ENCODE assay signal across 16 cellular contexts in genomic region chr2:9481257-9481922, GRCh38. TPM values are rescaled to one million over a fixed set of nuclear protein-coding genes. Genes with fewer than 3 reads are reported as not detected.
DNase-seq lines count a peak whose midpoint lies in the region; ATAC-seq, FAIRE-seq and TF ChIP-seq lines count a peak whose summit lies in the region.
"Had no signal": no experiment of that assay in that cellular context is flagged by ENCODE, and none has a peak within 500 bp of the region (broad histone marks: within the 10 kb centered on the region; RNA-seq: fewer than 3 reads in every experiment).

No MANE protein-coding gene starts in this region.

- peak overlapping the region in 7 of 10 donors; percentile 19 to 70 (median 27) for H3K27ac Mint-ChIP-seq in naive thymus-derived CD8-positive, alpha-beta T cell
- H3K27ac Mint-ChIP-seq: activated CD4-positive, alpha-beta memory T cell treated with anti-CD3 and anti-CD28 coated beads, Interleukin-2, amount 10 ng/mL, durations not matched to agents 7 days and 5 days had no signal

- H3K4me3 ChIP-seq in choroid plexus epithelial cell (ENCODE audit: low read depth, low read length) = no peak overlapping the region
- H3K4me3 ChIP-seq: BLaER1 treated with 17β-estradiol and CSF1 and Interleukin-3, amounts not matched to agents 10 nM and 100 nM; spleen had no signal

- H3K9me3 Mint-ChIP-seq in naive thymus-derived CD8-positive, alpha-beta T cell = no peaks in the 10 kb centered on the region
- H3K9me3 Mint-ChIP-seq: activated CD4-positive, alpha-beta memory T cell treated with anti-CD3 and anti-CD28 coated beads, Interleukin-2, amount 10 ng/mL, durations not matched to agents 7 days and 5 days had no signal

- no peak for TF ChIP-seq CTCF in choroid plexus epithelial cell (conservative IDR thresholded peaks at IDR 0.05; ENCODE audit: low read depth, low read length)

- peaks cover 0 to 89% (median 14%) of the 10 kb centered on the region in 3 donors for H3K36me3 Mint-ChIP-seq in naive thymus-derived CD8-positive, alpha-beta T cell

- H3K27me3 Mint-ChIP-seq in naive thymus-derived CD8-positive, alpha-beta T cell = no peaks in the 10 kb centered on the region
- H3K27me3 Mint-ChIP-seq: activated CD4-positive, alpha-beta memory T cell treated with anti-CD3 and anti-CD28 coated beads, Interleukin-2, amount 10 ng/mL, durations not matched to agents 7 days and 5 days had no signal

- POLR2A ChIA-PET in naive thymus-derived CD8-positive, alpha-beta T cell (lab: Charles Lee) = interaction anchor here (0.6 kb wide), 1 partner anchor 258 kb away, joined by 3 read pairs; no protein-coding TSS in a partner anchor

- no peak for ATAC-seq in naive thymus-derived CD8-positive, alpha-beta T cell
- ATAC-seq in HG03521 (IDR thresholded peaks at IDR 0.05; ENCODE audit: unreplicated experiment) (no peak), GM19395 (IDR thresholded peaks at IDR 0.05; ENCODE audit: unreplicated experiment) (no peak), GM18909 (IDR thresholded peaks at IDR 0.05; ENCODE audit: poor library complexity, unreplicated experiment) (no peak)

- DNase-seq in EL = peak; percentile 63
- DNase-seq in RCC 7860 (ENCODE audit: low spot score) = peak; percentile 48
- DNase-seq in choroid plexus epithelial cell (ENCODE audit: low read depth) = peak; percentile 82
- DNase-seq in naive thymus-derived CD8-positive, alpha-beta T cell = no peak
- DNase-seq: activated CD4-positive, alpha-beta memory T cell treated with anti-CD3 and anti-CD28 coated beads, Interleukin-2, amount 10 ng/mL, durations not matched to agents 7 days and 5 days; activated effector memory CD4-positive, alpha-beta T cell treated with anti-CD3 and anti-CD28 coated beads, Interleukin-2, amount 50 U/mL, for 16 hours; effector CD8-positive, alpha-beta T cell; NCI-H187; NCI-H526; spleen; substantia nigra had no signal

- FAIRE-seq in RCC 7860 (lab: Jason Lieb, UNC) = no peak
- FAIRE-seq: frontal cortex had no signal

- no peak overlapping the region for H3K4me3 Mint-ChIP-seq in naive thymus-derived CD8-positive, alpha-beta T cell
- H3K4me3 Mint-ChIP-seq: activated CD4-positive, alpha-beta memory T cell treated with anti-CD3 and anti-CD28 coated beads, Interleukin-2, amount 10 ng/mL, durations not matched to agents 7 days and 5 days had no signal

- peaks cover 10 to 36% (median 24%) of the 10 kb centered on the region in 4 donors for H3K4me1 Mint-ChIP-seq in naive thymus-derived CD8-positive, alpha-beta T cell

RNA-seq across cellular contexts. Expression of gene IAH1, which starts 7.0 kb away (rescaled TPM):
- total RNA-seq in naive thymus-derived CD8-positive, alpha-beta T cell = 10 to 100 TPM; 47.0 to 57.3 TPM
- 10 to 100 TPM; 61.8 to 81.5 (median 66.6) TPM for polyA plus RNA-seq in naive thymus-derived CD8-positive, alpha-beta T cell

RNA-seq across cellular contexts. Expression of gene CPSF3, which starts 57.9 kb away (rescaled TPM):
- 10 to 100 TPM; 28.7 to 28.8 TPM for total RNA-seq in naive thymus-derived CD8-positive, alpha-beta T cell
- polyA plus RNA-seq in naive thymus-derived CD8-positive, alpha-beta T cell = 10 to 100 TPM; 21.3 to 32.3 (median 24.4) TPM

RNA-seq across cellular contexts. Expression of gene ITGB1BP1, which starts 58.1 kb away (rescaled TPM):
- 10 to 100 TPM; 60.2 to 63.5 TPM for total RNA-seq in naive thymus-derived CD8-positive, alpha-beta T cell
- 100 to 1,000 TPM; 122 to 136 (median 136) TPM for polyA plus RNA-seq in naive thymus-derived CD8-positive, alpha-beta T cell

Comparison
In these comparisons a context has a peak if more than half of its experiments do, and no peak if none do; other contexts are left out.
1. DNase-seq: peak in EL (single experiment), RCC 7860 (single experiment) and choroid plexus epithelial cell (single experiment); none in naive thymus-derived CD8-positive, alpha-beta T cell (0 of 10).